9 cellular contexts compared by ENCODE assay signal in the genomic region with DNA sequence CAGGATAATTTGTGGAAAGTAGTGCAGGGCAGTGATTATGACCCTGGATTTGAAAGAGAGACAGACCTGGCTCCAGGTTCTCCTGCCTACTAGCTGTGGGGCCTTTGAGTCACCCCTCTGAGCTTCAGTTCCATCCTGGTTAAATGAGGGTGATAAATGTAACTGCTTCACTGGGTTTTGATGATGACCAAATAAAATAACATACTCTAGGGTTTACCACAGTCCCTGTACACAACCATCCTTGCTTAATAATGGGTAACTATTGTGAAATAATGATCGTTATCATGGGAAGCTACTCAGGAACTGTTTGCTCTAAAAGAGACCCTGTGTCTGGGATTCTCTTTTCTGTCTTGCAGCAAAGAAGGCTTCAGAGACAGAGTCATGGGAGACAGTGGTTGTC. TPM values are rescaled to one million over a fixed set of nuclear protein-coding genes. Genes with fewer than 3 reads are reported as not detected.
DNase-seq lines count a peak whose midpoint lies in the region; ATAC-seq and TF ChIP-seq lines count a peak whose summit lies in the region.
"Had no signal": no experiment of that assay in that cellular context is flagged by ENCODE, and none has a peak within 500 bp of the region (broad histone marks: within the 10 kb centered on the region; RNA-seq: fewer than 3 reads in every experiment).

No MANE protein-coding gene starts in this region.

- no peak for TF ChIP-seq CTCF in epithelial cell of proximal tubule (conservative IDR thresholded peaks at IDR 0.05; ENCODE audit: low read depth, low read length)

- peaks cover 4 to 5% of the 10 kb centered on the region in 2 donors for H3K9me3 Mint-ChIP-seq in stimulated activated naive B cell treated with anti-CD40 and anti-IgM and Interleukin-4, amounts not matched to agents 10 μg/mL and 1 μg/mL and 100 μg/mL, for 72 hours

- peaks cover 61 to 73% of the 10 kb centered on the region in 2 donors for H3K36me3 Mint-ChIP-seq in stimulated activated naive B cell treated with anti-CD40 and anti-IgM and Interleukin-4, amounts not matched to agents 10 μg/mL and 1 μg/mL and 100 μg/mL, for 72 hours

- DNase-seq in SKM-1 (lab: John Stamatoyannopoulos, UW; ENCODE audit: unreplicated experiment) (peak; percentile 22), SKM-1 treated with dmso at 0.1 percent for 144 hours (lab: John Stamatoyannopoulos, UW; ENCODE audit: unreplicated experiment) (no peak), SIG-M5 treated with dmso at 0.1 percent for 504 hours (lab: John Stamatoyannopoulos, UW; ENCODE audit: unreplicated experiment) (peak; percentile 91), epithelial cell of proximal tubule (ENCODE audit: low read depth) (peak; percentile 98), caudate nucleus (lab: John Stamatoyannopoulos, UW) (no peak), anterior cingulate cortex (lab: John Stamatoyannopoulos, UW) (no peak)
- DNase-seq in stimulated activated naive B cell treated with anti-CD40 and anti-IgM and Interleukin-4, amounts not matched to agents 10 μg/mL and 1 μg/mL and 100 μg/mL, for 72 hours = no peak
- DNase-seq: NCI-H345 had no signal

- no peaks in the 10 kb centered on the region for H3K27me3 Mint-ChIP-seq in stimulated activated naive B cell treated with anti-CD40 and anti-IgM and Interleukin-4, amounts not matched to agents 10 μg/mL and 1 μg/mL and 100 μg/mL, for 72 hours

- H3K27ac ChIP-seq in caudate nucleus (ENCODE audit: low read depth, low read length) = no peak overlapping the region

- H3K4me1 Mint-ChIP-seq in stimulated activated naive B cell treated with anti-CD40 and anti-IgM and Interleukin-4, amounts not matched to agents 10 μg/mL and 1 μg/mL and 100 μg/mL, for 72 hours = peaks cover 56 to 75% of the 10 kb centered on the region in 2 donors

- ATAC-seq in stimulated activated naive B cell treated with anti-CD40 and anti-IgM and Interleukin-4, amounts not matched to agents 10 μg/mL and 1 μg/mL and 100 μg/mL, for 72 hours (replicated peaks) = peak in 1 of 2 donors; percentile 4
- no peak for ATAC-seq in GM19452 (IDR thresholded peaks at IDR 0.05; ENCODE audit: unreplicated experiment)

- H3K4me3 Mint-ChIP-seq in stimulated activated naive B cell treated with anti-CD40 and anti-IgM and Interleukin-4, amounts not matched to agents 10 μg/mL and 1 μg/mL and 100 μg/mL, for 72 hours = peak overlapping the region; percentile 48 to 69

- H3K4me3 ChIP-seq in epithelial cell of proximal tubule (ENCODE audit: low read depth, low read length) = no peak overlapping the region

- H3K27ac Mint-ChIP-seq in stimulated activated naive B cell treated with anti-CD40 and anti-IgM and Interleukin-4, amounts not matched to agents 10 μg/mL and 1 μg/mL and 100 μg/mL, for 72 hours = peak overlapping the region; percentile 88

RNA-seq across cellular contexts. Expression of a gene that starts 23.7 kb away (rescaled TPM):
- total RNA-seq in epithelial cell of proximal tubule = 14.6 and 20.4 TPM in 2 replicates

RNA-seq across cellular contexts. Expression of a gene that starts 34.5 kb away (rescaled TPM):
- total RNA-seq in epithelial cell of proximal tubule = not detected in 2 replicates

RNA-seq across cellular contexts. Expression of a gene that starts 41.2 kb away (rescaled TPM):
- total RNA-seq in epithelial cell of proximal tubule = not detected in 2 replicates

Comparison
In these comparisons a context has a peak if more than half of its experiments do, and no peak if none do; other contexts are left out.
1. DNase-seq: peak in SKM-1 (single experiment), SIG-M5 treated with dmso at 0.1 percent for 504 hours (single experiment) and epithelial cell of proximal tubule (single experiment); none in SKM-1 treated with dmso at 0.1 percent for 144 hours (single experiment), stimulated activated naive B cell treated with anti-CD40 and anti-IgM and Interleukin-4, amounts not matched to agents 10 μg/mL and 1 μg/mL and 100 μg/mL, for 72 hours (single experiment), caudate nucleus (0 of 61) and anterior cingulate cortex (0 of 58).